ENCODE assay signal across 23 cellular contexts in the genomic region with DNA sequence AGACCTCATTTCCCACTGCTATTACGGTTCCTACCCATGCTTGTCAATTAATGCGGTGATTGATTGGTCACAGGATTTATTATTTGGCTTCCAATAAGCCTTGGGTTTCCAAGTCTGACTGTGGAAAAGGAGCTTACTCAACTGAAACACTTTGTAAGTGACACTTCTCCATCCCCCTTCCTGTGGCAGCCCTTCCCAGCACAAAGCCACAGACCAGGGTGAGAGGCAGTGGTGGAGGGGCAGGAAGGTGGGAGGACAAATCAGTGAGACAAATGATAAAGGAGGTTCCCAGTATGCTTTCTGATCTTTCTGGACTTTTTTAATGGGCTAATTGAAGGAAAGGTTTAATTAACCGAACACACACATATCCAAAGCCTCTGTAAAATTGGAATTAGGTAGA. TPM values are rescaled to one million over a fixed set of nuclear protein-coding genes. Genes with fewer than 3 reads are reported as not detected.
DNase-seq lines count a peak whose midpoint lies in the region; ATAC-seq and TF ChIP-seq lines count a peak whose summit lies in the region.
"Had no signal": no experiment of that assay in that cellular context is flagged by ENCODE, and none has a peak within 500 bp of the region (broad histone marks: within the 10 kb centered on the region; RNA-seq: fewer than 3 reads in every experiment).

No MANE protein-coding gene starts in this region.

- H3K36me3 Mint-ChIP-seq in neural progenitor cell: no peaks in the 10 kb centered on the region

- H3K27me3 ChIP-seq in DND-41 (ENCODE audit: insufficient read depth, low read length, poor library complexity) (no peaks in the 10 kb centered on the region), neural progenitor cell (no peaks in the 10 kb centered on the region)

- H3K27me3 Mint-ChIP-seq in neural progenitor cell (ENCODE audit: insufficient read depth, low read depth): no peaks in the 10 kb centered on the region

- no peaks in the 10 kb centered on the region for H3K9me3 ChIP-seq in DND-41 (ENCODE audit: insufficient read depth, low read length, severe bottlenecking)
- H3K9me3 ChIP-seq in neural progenitor cell (ENCODE audit: low read depth): no peaks in the 10 kb centered on the region
- H3K9me3 ChIP-seq: SJCRH30 had no signal

- no peaks in the 10 kb centered on the region for H4K20me1 ChIP-seq in DND-41 (ENCODE audit: insufficient read depth, low read length)
- no peaks in the 10 kb centered on the region for H4K20me1 ChIP-seq in neural progenitor cell (ENCODE audit: low read depth)

- H3K4me2 ChIP-seq in DND-41 (ENCODE audit: insufficient read depth, low read length) (no peak overlapping the region), neural progenitor cell (no peak overlapping the region)

- H2AFZ ChIP-seq in DND-41 (ENCODE audit: low read depth, low read length) (0 out of 2 replicates have a peak overlapping the region, but pooled peaks have one; percentile 14), neural progenitor cell (replicated peaks) (peak overlapping the region; percentile 87)

- peaks cover 11% of the 10 kb centered on the region for H3K4me1 Mint-ChIP-seq in neural progenitor cell

- ATAC-seq in DND-41 (ENCODE audit: insufficient read depth, low read depth) (peak; percentile 90), Right ventricle myocardium superior (ENCODE audit: poor library complexity) (no peak)
- ATAC-seq: Panc1 had no signal

- no peak for TF ChIP-seq CTCF in DND-41 (IDR thresholded peaks at IDR 0.05; ENCODE audit: borderline replicate concordance, extremely low read depth, low read length, poor library complexity, severe bottlenecking)
- TF ChIP-seq CTCF in neural progenitor cell (IDR thresholded peaks at IDR 0.05): no peak

- H3K4me1 ChIP-seq in DND-41 (ENCODE audit: insufficient read depth, low read length) (peaks cover 8% of the 10 kb centered on the region), neural progenitor cell (no peaks in the 10 kb centered on the region)
- H3K4me1 ChIP-seq: SJCRH30 had no signal

- H3K4me3 Mint-ChIP-seq in neural progenitor cell: no peak overlapping the region
- H3K4me3 Mint-ChIP-seq: HFFc6 had no signal

- no peak overlapping the region for H3K27ac Mint-ChIP-seq in neural progenitor cell
- H3K27ac Mint-ChIP-seq: HFFc6 had no signal

- DNase-seq in NCI-H82 (lab: John Stamatoyannopoulos, UW): peak; percentile 57
- no peak for DNase-seq in NCI-H82 treated with DMSO at 0.1 percent for 48 hours (lab: John Stamatoyannopoulos, UW; ENCODE audit: unreplicated experiment)
- peak; percentile 51 for DNase-seq in DND-41
- peak; percentile 17 for DNase-seq in UCSD-AML1 (lab: John Stamatoyannopoulos, UW; ENCODE audit: unreplicated experiment)
- DNase-seq in neural progenitor cell (ENCODE audit: low spot score): no peak
- DNase-seq in Right ventricle myocardium superior: no peak
- DNase-seq in retina: no peak
- no peak for DNase-seq in RKO (ENCODE audit: low spot score)
- DNase-seq: ACHN, GF-D8, H7, HFFc6, KG1, NCI-H1092, NCI-H1436 treated with DMSO at 0.1 percent for 48 hours, NCI-H2029, NCI-H2227 treated with DMSO at 0.1 percent for 48 hours, NCI-H510A, SJCRH30 had no signal

- no peaks in the 10 kb centered on the region for H3K9me3 Mint-ChIP-seq in neural progenitor cell
- H3K9me3 Mint-ChIP-seq: HFFc6 had no signal

- intact Hi-C loops in Right ventricle myocardium superior (cut with DNase I): no loop called here

- H3K79me2 ChIP-seq in DND-41 (ENCODE audit: insufficient read depth, low read length): no peaks in the 10 kb centered on the region
- H3K79me2 ChIP-seq in neural progenitor cell (ENCODE audit: low read depth): no peaks in the 10 kb centered on the region

- H3F3A ChIP-seq in neural progenitor cell (ENCODE audit: low read depth): no peaks in the 10 kb centered on the region

- H3K27ac ChIP-seq in DND-41 (ENCODE audit: low read length) (no peak overlapping the region), neural progenitor cell (no peak overlapping the region)
- H3K27ac ChIP-seq: 22Rv1, C4-2B, SJCRH30 had no signal

- no peak overlapping the region for H3K9ac ChIP-seq in DND-41 (ENCODE audit: low read depth, low read length)
- no peak overlapping the region for H3K9ac ChIP-seq in neural progenitor cell

- H3K4me3 ChIP-seq in DND-41 (ENCODE audit: low read depth in 1 of 2, low read length in 2 of 2) (no peak overlapping the region), neural progenitor cell (no peak overlapping the region)
- H3K4me3 ChIP-seq: SJCRH30 had no signal

- no peaks in the 10 kb centered on the region for H3K36me3 ChIP-seq in DND-41 (ENCODE audit: insufficient read depth, low read length)
- H3K36me3 ChIP-seq in neural progenitor cell: no peaks in the 10 kb centered on the region
- H3K36me3 ChIP-seq: SJCRH30 had no signal

RNA-seq across cellular contexts. Expression of gene CTLA4, which starts 26.8 kb away (rescaled TPM):
- total RNA-seq in neural progenitor cell (ENCODE audit: low replicate concordance) (not detected in 2 replicates), Right ventricle myocardium superior (0.22 TPM)
- total RNA-seq: H7, HFFc6, HT1080, SJCRH30 had no signal

Comparison
In these comparisons a context has a peak if more than half of its experiments do, and no peak if none do; other contexts are left out.
1. DNase-seq: peak in NCI-H82 (single experiment), DND-41 (single experiment) and UCSD-AML1 (single experiment); none in NCI-H82 treated with DMSO at 0.1 percent for 48 hours (single experiment), neural progenitor cell (single experiment), Right ventricle myocardium superior (single experiment), retina (single experiment) and RKO (single experiment).